Comparison of ENCODE assay signal across 8 cellular contexts in genomic region chr12:68807576-68808387, GRCh38. TPM values are rescaled to one million over a fixed set of nuclear protein-coding genes. Genes with fewer than 3 reads are reported as not detected.
DNase-seq lines count a peak whose midpoint lies in the region; ATAC-seq and FAIRE-seq lines count a peak whose summit lies in the region.

Gene MDM2 (plus strand): TSS chr12:68808177. CDS start chr12:68808478, 301 bp downstream.

- H3K9me3 ChIP-seq in effector memory CD4-positive, alpha-beta T cell (ENCODE audit: control insufficient read depth, low read length): no peaks in the 10 kb centered on the region
- H3K9me3 ChIP-seq in mesenchymal stem cell (ENCODE audit: control insufficient read depth, low read length): peaks cover 4% of the 10 kb centered on the region

- peak within 1 kb of the TSS; percentile 87 to 97 for H3K23ac ChIP-seq in mesenchymal stem cell (ENCODE audit: low read length in 2 of 2)

- no peaks in the 10 kb centered on the region for H3K79me1 ChIP-seq in mesenchymal stem cell (replicated peaks; ENCODE audit: low read length, poor library complexity, severe bottlenecking)

- H2AFZ ChIP-seq in mesenchymal stem cell (ENCODE audit: low read depth, low read length): peak within 1 kb of the TSS; percentile 71

- H2AK5ac ChIP-seq in mesenchymal stem cell (ENCODE audit: low read length, severe bottlenecking): peak within 1 kb of the TSS; percentile 95

- peak within 1 kb of the TSS; percentile 99 for H4K8ac ChIP-seq in mesenchymal stem cell (ENCODE audit: low read length)

- CTCF ChIA-PET in activated CD8-positive, alpha-beta memory T cell treated with anti-CD3 and anti-CD28 coated beads for 36 hours (lab: Charles Lee): interaction anchor here (1.1 to 2.1 kb wide), 7 partner anchors 8 to 197 kb away, joined by 3 to 7 read pairs (median 4); partner anchors contain the start of genes RAP1B and SLC35E3

- peak within 1 kb of the TSS in 1 of 2 experiments; percentile 96 for H3K14ac ChIP-seq in mesenchymal stem cell (ENCODE audit: low read length in 2 of 2)

- no peaks in the 10 kb centered on the region for H3K4me1 ChIP-seq in effector memory CD4-positive, alpha-beta T cell (ENCODE audit: control insufficient read depth, insufficient read depth, low read length, poor library complexity, severe bottlenecking)
- H3K4me1 ChIP-seq in mesenchymal stem cell (ENCODE audit: control insufficient read depth, insufficient read depth, low read depth, low read length): peaks cover 8% of the 10 kb centered on the region

- peak within 1 kb of the TSS; percentile 94 for H3K4me3 ChIP-seq in effector memory CD4-positive, alpha-beta T cell (ENCODE audit: insufficient read depth, low read depth, low read length, poor library complexity, severe bottlenecking)
- peak within 1 kb of the TSS; percentile 87 to 98 for H3K4me3 ChIP-seq in mesenchymal stem cell (ENCODE audit: insufficient read depth in 1 of 2, low read depth in 1 of 2, low read length in 2 of 2)

- H3K36me3 ChIP-seq in effector memory CD4-positive, alpha-beta T cell (ENCODE audit: control insufficient read depth, insufficient read depth, low read length): no peaks in the 10 kb centered on the region
- H3K36me3 ChIP-seq in mesenchymal stem cell (ENCODE audit: control insufficient read depth in 1 of 2, insufficient read depth in 2 of 2, low read depth in 1 of 2, low read length in 2 of 2): peaks cover 9 to 38% of the 10 kb centered on the region in 2 experiments

- H2BK5ac ChIP-seq in mesenchymal stem cell (ENCODE audit: low read depth, low read length, poor library complexity, severe bottlenecking): peak within 1 kb of the TSS; percentile 99

- no peaks in the 10 kb centered on the region for H3K27me3 ChIP-seq in effector memory CD4-positive, alpha-beta T cell (replicated peaks; ENCODE audit: control insufficient read depth, insufficient read depth, low read length, poor library complexity, severe bottlenecking)
- H3K27me3 ChIP-seq in mesenchymal stem cell (ENCODE audit: control insufficient read depth in 1 of 2, insufficient read depth in 1 of 2, low read length in 2 of 2): no peaks in the 10 kb centered on the region

- H3K4ac ChIP-seq in mesenchymal stem cell (ENCODE audit: low read depth in 1 of 2, low read length in 2 of 2): peak within 1 kb of the TSS; percentile 96 to 100

- peak within 1 kb of the TSS; percentile 92 for H3K27ac ChIP-seq in effector memory CD4-positive, alpha-beta T cell (ENCODE audit: insufficient read depth, low read length, poor library complexity, severe bottlenecking)
- peak within 1 kb of the TSS; percentile 100 for H3K27ac ChIP-seq in mesenchymal stem cell (ENCODE audit: low read length, poor library complexity, severe bottlenecking)

- peak within 1 kb of the TSS; percentile 100 for H3K9ac ChIP-seq in mesenchymal stem cell (ENCODE audit: low read length)

- H4K91ac ChIP-seq in mesenchymal stem cell (ENCODE audit: low read length): peak within 1 kb of the TSS; percentile 98

- peak within 1 kb of the TSS; percentile 97 to 98 for H3K18ac ChIP-seq in mesenchymal stem cell (ENCODE audit: low read depth in 1 of 2, low read length in 2 of 2)

- H3K4me2 ChIP-seq in mesenchymal stem cell (ENCODE audit: low read length, poor library complexity, severe bottlenecking): peak within 1 kb of the TSS; percentile 86

- DNase-seq in D341Med (ENCODE audit: low spot score): peak; percentile 99
- peak; percentile 92 for DNase-seq in HTR-8/SVneo (ENCODE audit: insufficient read length, low spot score)
- peak; percentile 92 to 97 for DNase-seq in NOMO-1 (lab: John Stamatoyannopoulos, UW; ENCODE audit: unreplicated experiment in 2 of 2)
- peak; percentile 96 to 98 (median 97) for DNase-seq in effector memory CD4-positive, alpha-beta T cell
- peak; percentile 88 for DNase-seq in mesenchymal stem cell
- DNase-seq in stimulated activated CD8-positive, alpha-beta memory T cell treated with anti-CD3 and anti-CD28 coated beads, Interleukin-12 subunit alpha, Interleukin-12 subunit beta, amount 100 ng/mL, for 4 hours (ENCODE audit: low read depth): peak; percentile 94

- WGBS in mesenchymal stem cell: under 1% methylated on average over 45 of the region's 72 CpGs

- peak; percentile 80 for FAIRE-seq in HTR-8/SVneo (lab: Jason Lieb, UNC)

- H2BK12ac ChIP-seq in mesenchymal stem cell (ENCODE audit: low read length in 2 of 2): peak within 1 kb of the TSS; percentile 50 to 82

- peak within 1 kb of the TSS; percentile 99 for H2BK120ac ChIP-seq in mesenchymal stem cell (ENCODE audit: low read depth, low read length)

- POLR2A ChIA-PET in activated CD8-positive, alpha-beta memory T cell treated with anti-CD3 and anti-CD28 coated beads for 36 hours (lab: Charles Lee): interaction anchor here (0.6 to 1.6 kb wide), 5 partner anchors 10 to 1539 kb away, joined by 3 to 6 read pairs (median 6); partner anchors contain the start of gene CAND1

- H2BK15ac ChIP-seq in mesenchymal stem cell (ENCODE audit: low read depth, poor library complexity, severe bottlenecking): peak within 1 kb of the TSS; percentile 77

- peak; percentile 71 for ATAC-seq in GM21381 (IDR thresholded peaks at IDR 0.05; ENCODE audit: unreplicated experiment)

RNA-seq across cellular contexts. Expression of gene MDM2, which starts in this region (rescaled TPM):
- 100 to 1,000 TPM; 176 to 196 TPM for total RNA-seq in activated CD8-positive, alpha-beta memory T cell treated with anti-CD3 and anti-CD28 coated beads for 36 hours
- 95.3 TPM for polyA plus RNA-seq in mesenchymal stem cell (2013, experiment 1 of 2)
- 102 TPM for polyA plus RNA-seq in mesenchymal stem cell (2013, experiment 2 of 2)

Comparison
In these comparisons a context has a peak if more than half of its experiments do, and no peak if none do; other contexts are left out.
1. Peak in every context shown above with its lines: DNase-seq, ATAC-seq, H3K4me3 ChIP-seq and H3K27ac ChIP-seq.